Comparison of ENCODE assay signal across 1 cellular context in genomic region chr4:142572076-142572475, GRCh38.
A peak's percentile ranks its signal among the peaks of the same experiment; 100 is the strongest.
TF ChIP-seq lines count a peak whose summit lies in the region.

No MANE protein-coding gene starts in this region.

TF ChIP-seq in H1, 55 proteins besides CTCF, POLR2A, EP300 and RAD21 (continued from another document):
- TF ChIP-seq CHD7 (IDR thresholded peaks at IDR 0.05; ENCODE audit: insufficient replicate concordance, low read length): no peak
- peak; percentile 33; the same call in 1 of the 2 replicates for TF ChIP-seq TEAD4 (IDR thresholded peaks at IDR 0.05; ENCODE audit: low read depth, low read length)
- no peak for TF ChIP-seq CHD1 (IDR thresholded peaks at IDR 0.05; ENCODE audit: low read depth, low read length)
